Comparison of ENCODE assay signal across 28 cellular contexts in the genomic region with DNA sequence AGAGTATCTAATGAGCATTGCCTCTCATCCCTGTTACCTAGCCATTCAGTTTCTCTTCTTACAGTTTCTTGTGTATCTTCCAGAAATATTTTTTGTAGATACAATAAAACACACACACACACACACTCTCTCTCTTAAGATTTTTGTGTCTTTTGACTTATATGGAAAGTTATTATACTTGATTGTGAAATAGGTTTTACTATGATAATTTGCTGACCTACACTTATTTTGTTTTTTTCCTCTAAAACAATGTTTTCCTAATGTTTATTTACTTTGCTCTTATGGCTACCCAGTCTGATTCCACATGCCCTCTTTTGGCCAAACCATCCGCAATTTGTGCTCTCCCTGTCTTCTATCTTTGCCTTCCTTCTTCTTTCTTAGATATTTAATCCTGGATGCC. TPM values are rescaled to one million over a fixed set of nuclear protein-coding genes. Genes with fewer than 3 reads are reported as not detected.
"Had no signal": no experiment of that assay in that cellular context is flagged by ENCODE, and none has a peak within 500 bp of the region (broad histone marks: within the 10 kb centered on the region; RNA-seq: fewer than 3 reads in every experiment).

No MANE protein-coding gene starts in this region.

- H3K27ac Mint-ChIP-seq: activated naive CD8-positive, alpha-beta T cell treated with anti-CD3 and anti-CD28 coated beads for 36 hours; activated T-helper 2 cell treated with anti-CD3 and anti-CD28 coated beads, Interferon-gamma antibody, Interleukin-2, Interleukin-4, amounts not matched to agents 10 μg/mL and 5 μg/mL and 100 μg/mL, durations not matched to agents 14 hours and 24 hours and 36 hours; effector memory CD8-positive, alpha-beta T cell; natural killer cell; stimulated activated naive CD8-positive, alpha-beta T cell treated with anti-CD3 and anti-CD28 coated beads, Interleukin-15, Interleukin-2, amounts not matched to agents 100 ng/mL and 50 ng/mL, for 24 hours; T-cell; T-helper 2 cell treated with Interferon-gamma antibody and Interleukin-4, amounts not matched to agents 5 μg/mL and 100 μg/mL, for 36 hours had no signal

- H3K27ac ChIP-seq: breast epithelium, colonic mucosa, esophagus muscularis mucosa, gastroesophageal sphincter, pancreas, tibial nerve, WERI-Rb-1 had no signal

- H3K9me3 ChIP-seq: breast epithelium, colonic mucosa, esophagus muscularis mucosa, gastroesophageal sphincter, pancreas, tibial nerve had no signal

- H3K36me3 ChIP-seq: breast epithelium, colonic mucosa, esophagus muscularis mucosa, gastroesophageal sphincter, pancreas had no signal

- H3K4me3 ChIP-seq: breast epithelium, colonic mucosa, dorsolateral prefrontal cortex, esophagus muscularis mucosa, gastroesophageal sphincter, pancreas, tibial nerve had no signal

- H3K36me3 Mint-ChIP-seq: natural killer cell, T-cell had no signal

- H3K9me3 Mint-ChIP-seq: activated naive CD8-positive, alpha-beta T cell treated with anti-CD3 and anti-CD28 coated beads for 36 hours; activated T-cell treated with anti-CD3 and anti-CD28 coated beads, Interleukin-2, amount 50 U/mL, for 4 hours; activated T-helper 2 cell treated with anti-CD3 and anti-CD28 coated beads, Interferon-gamma antibody, Interleukin-2, Interleukin-4, amounts not matched to agents 10 μg/mL and 5 μg/mL and 100 μg/mL, durations not matched to agents 14 hours and 24 hours and 36 hours; central memory CD8-positive, alpha-beta T cell; effector memory CD8-positive, alpha-beta T cell; natural killer cell; stimulated activated naive CD8-positive, alpha-beta T cell treated with anti-CD3 and anti-CD28 coated beads, Interleukin-15, Interleukin-2, amounts not matched to agents 100 ng/mL and 50 ng/mL, for 24 hours; T-cell; T-helper 2 cell treated with Interferon-gamma antibody and Interleukin-4, amounts not matched to agents 5 μg/mL and 100 μg/mL, for 36 hours had no signal

- ATAC-seq: activated T-cell treated with anti-CD3 and anti-CD28 coated beads, Interleukin-2, amount 50 U/mL, for 4 hours; effector memory CD8-positive, alpha-beta T cell; gastroesophageal sphincter; natural killer cell; right cardiac atrium; T-cell had no signal

- H3K4me1 ChIP-seq: colonic mucosa had no signal

- H3K27me3 ChIP-seq: breast epithelium, colonic mucosa, dorsolateral prefrontal cortex, esophagus muscularis mucosa, gastroesophageal sphincter, pancreas, tibial nerve had no signal

- DNase-seq: activated CD4-positive, alpha-beta T cell treated with anti-CD3 and anti-CD28 coated beads, Interleukin-2, amount 50 U/mL, for 4 hours; activated CD4-positive, CD25-positive, alpha-beta regulatory T cell treated with anti-CD3 and anti-CD28 coated beads, Interleukin-2, amount 50 U/mL, for 72 hours; activated CD8-positive, alpha-beta memory T cell treated with anti-CD3 and anti-CD28 coated beads for 24 hours; activated CD8-positive, alpha-beta memory T cell treated with anti-CD3 and anti-CD28 coated beads, Interleukin-2, amount 50 U/mL, for 48 hours; activated naive CD4-positive, alpha-beta T cell; activated naive CD8-positive, alpha-beta T cell treated with anti-CD3 and anti-CD28 coated beads for 36 hours; activated T-cell treated with anti-CD3 and anti-CD28 coated beads, Interleukin-2, amount 50 U/mL, for 4 hours; colonic mucosa; dorsolateral prefrontal cortex; effector memory CD8-positive, alpha-beta T cell; hypothalamus; left ventricle myocardium superior; midbrain; natural killer cell; pancreas; right cardiac atrium; small intestine; stimulated activated CD4-positive, alpha-beta T cell treated with anti-CD3 and anti-CD28 coated beads, Interleukin-4, amount 100 ng/mL, for 4 hours; T-cell; WERI-Rb-1 had no signal

- H3K27me3 Mint-ChIP-seq: central memory CD8-positive, alpha-beta T cell; effector memory CD8-positive, alpha-beta T cell; stimulated activated naive CD8-positive, alpha-beta T cell treated with anti-CD3 and anti-CD28 coated beads, Interleukin-15, Interleukin-2, amounts not matched to agents 100 ng/mL and 50 ng/mL, for 24 hours; T-cell had no signal

- H3K4me3 Mint-ChIP-seq: activated naive CD8-positive, alpha-beta T cell treated with anti-CD3 and anti-CD28 coated beads for 36 hours; activated T-cell treated with anti-CD3 and anti-CD28 coated beads, Interleukin-2, amount 50 U/mL, for 4 hours; central memory CD8-positive, alpha-beta T cell; effector memory CD8-positive, alpha-beta T cell; natural killer cell; stimulated activated naive CD8-positive, alpha-beta T cell treated with anti-CD3 and anti-CD28 coated beads, Interleukin-15, Interleukin-2, amounts not matched to agents 100 ng/mL and 50 ng/mL, for 24 hours; T-cell; T-helper 2 cell treated with Interferon-gamma antibody and Interleukin-4, amounts not matched to agents 5 μg/mL and 100 μg/mL, for 36 hours had no signal

RNA-seq across cellular contexts. Expression of gene LRRTM2, which starts 25.3 kb away (rescaled TPM):
- total RNA-seq: activated naive CD8-positive, alpha-beta T cell treated with anti-CD3 and anti-CD28 coated beads for 36 hours had no signal
